Comparison of ENCODE assay signal across 19 cellular contexts in the genomic region with DNA sequence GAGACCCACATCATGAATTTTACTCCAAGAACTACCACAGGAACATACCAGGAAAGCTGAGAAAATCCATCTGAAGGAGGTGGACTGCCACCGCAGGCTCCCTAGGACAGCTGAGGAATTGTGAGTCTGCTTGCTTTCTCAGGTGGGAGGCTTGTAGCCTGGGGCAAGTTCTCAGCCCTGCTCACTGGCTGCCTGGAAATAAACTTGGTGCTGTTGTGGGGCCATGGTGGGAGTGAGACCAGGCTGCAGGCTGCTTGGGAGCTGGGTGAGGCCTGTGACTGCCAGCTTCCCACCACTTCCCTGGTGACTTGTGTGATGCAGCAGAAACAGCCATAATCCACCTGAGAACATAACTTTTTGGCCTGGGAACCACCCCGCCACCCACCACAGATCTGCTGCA.
DNase-seq lines count a peak whose midpoint lies in the region; ATAC-seq and TF ChIP-seq lines count a peak whose summit lies in the region.
"Had no signal": no experiment of that assay in that cellular context is flagged by ENCODE, and none has a peak within 500 bp of the region (broad histone marks: within the 10 kb centered on the region; RNA-seq: fewer than 3 reads in every experiment).

No MANE protein-coding gene starts in this region.

- peak overlapping the region; percentile 33; the same call in 1 of the 2 replicates for H3K4me2 ChIP-seq in BLaER1
- no peak overlapping the region for H3K4me2 ChIP-seq in mesendoderm (ENCODE audit: low read length)
- H3K4me2 ChIP-seq: A549 had no signal

- H3K4me3 ChIP-seq in BLaER1 (no peak overlapping the region), esophagus muscularis mucosa (no peak overlapping the region), mesendoderm (ENCODE audit: low read length) (no peak overlapping the region)
- H3K4me3 ChIP-seq: A549 had no signal

- no peak for TF ChIP-seq EP300 in esophagus muscularis mucosa (IDR thresholded peaks at IDR 0.05)

- no peak overlapping the region for H4K8ac ChIP-seq in mesendoderm (ENCODE audit: low read depth, low read length)

- no peak overlapping the region for H3K56ac ChIP-seq in mesendoderm (ENCODE audit: low read length)

- H3K27ac Mint-ChIP-seq in naive thymus-derived CD8-positive, alpha-beta T cell = no peak overlapping the region
- H3K27ac Mint-ChIP-seq: B cell; CD14-positive monocyte; CD4-positive, CD25-positive, alpha-beta regulatory T cell; CD8-positive, alpha-beta T cell had no signal

- no peak overlapping the region for H3K18ac ChIP-seq in mesendoderm (ENCODE audit: low read length)

- H3K36me3 ChIP-seq in BLaER1 (no peaks in the 10 kb centered on the region), esophagus muscularis mucosa (no peaks in the 10 kb centered on the region), mesendoderm (ENCODE audit: control insufficient read depth, insufficient read depth, low read length) (no peaks in the 10 kb centered on the region)

- H3K79me2 ChIP-seq in mesendoderm (ENCODE audit: control insufficient read depth, insufficient read depth, low read length) = no peaks in the 10 kb centered on the region

- no peaks in the 10 kb centered on the region for H4K20me1 ChIP-seq in BLaER1

- TF ChIP-seq POLR2A in esophagus muscularis mucosa (IDR thresholded peaks at IDR 0.05; ENCODE audit: low read depth) = no peak

- no peak overlapping the region for H2AK5ac ChIP-seq in mesendoderm (ENCODE audit: low read length)

- H3K4me3 Mint-ChIP-seq in naive thymus-derived CD8-positive, alpha-beta T cell = no peak overlapping the region
- H3K4me3 Mint-ChIP-seq: B cell; CD14-positive monocyte; CD4-positive, CD25-positive, alpha-beta regulatory T cell; CD8-positive, alpha-beta T cell had no signal

- no peaks in the 10 kb centered on the region for H3K79me1 ChIP-seq in mesendoderm (ENCODE audit: low read length)

- H3K27me3 ChIP-seq in BLaER1 = no peaks in the 10 kb centered on the region
- H3K27me3 ChIP-seq in esophagus muscularis mucosa = no peaks in the 10 kb centered on the region
- no peaks in the 10 kb centered on the region for H3K27me3 ChIP-seq in mesendoderm (ENCODE audit: insufficient read depth, low read length, poor library complexity)

- H3K9me3 Mint-ChIP-seq in naive thymus-derived CD8-positive, alpha-beta T cell = peaks cover 0 to 3% (median 0%) of the 10 kb centered on the region in 9 donors
- H3K9me3 Mint-ChIP-seq: CD8-positive, alpha-beta T cell had no signal

- H2BK5ac ChIP-seq in mesendoderm (ENCODE audit: low read length) = no peak overlapping the region

- TF ChIP-seq CTCF in esophagus muscularis mucosa (IDR thresholded peaks at IDR 0.05) = no peak

- H3K9me3 ChIP-seq in BLaER1 (no peaks in the 10 kb centered on the region), esophagus muscularis mucosa (no peaks in the 10 kb centered on the region)
- H3K9me3 ChIP-seq: A549, Caco-2 had no signal

- H3K27ac ChIP-seq in BLaER1 (no peak overlapping the region), esophagus muscularis mucosa (replicated peaks in 1 of 4) (no peak overlapping the region), mesendoderm (ENCODE audit: low read depth, low read length) (no peak overlapping the region)
- H3K27ac ChIP-seq: 22Rv1, A549 had no signal

- no peak overlapping the region for H3K9ac ChIP-seq in BLaER1
- H3K9ac ChIP-seq in mesendoderm (ENCODE audit: low read length) = no peak overlapping the region

- DNase-seq in esophagus muscularis mucosa (ENCODE audit: extremely low spot score) = peak; percentile 62
- DNase-seq in mesendoderm = peak; percentile 3
- DNase-seq in NAMALWA (ENCODE audit: low spot score) = no peak
- DNase-seq in naive thymus-derived CD8-positive, alpha-beta T cell = no peak
- DNase-seq: AML-193; C1 segment of cervical spinal cord; Caco-2; Calu3; CD4-positive, CD25-positive, alpha-beta regulatory T cell; CD8-positive, alpha-beta T cell; DND-41; EL; GF-D8 had no signal

- H2BK120ac ChIP-seq in mesendoderm (ENCODE audit: low read depth, low read length) = no peak overlapping the region

- 100% methylated on average over 1 of the region's 2 CpGs for WGBS in esophagus muscularis mucosa
- WGBS in mesendoderm (ENCODE audit: extremely low coverage, insufficient coverage, low lambda C conversion rate) = no CpG with 5 or more reads among the region's 2 CpGs

- peaks cover 0 to 1% (median 0%) of the 10 kb centered on the region in 3 donors for H3K36me3 Mint-ChIP-seq in naive thymus-derived CD8-positive, alpha-beta T cell
- H3K36me3 Mint-ChIP-seq: CD14-positive monocyte; CD4-positive, CD25-positive, alpha-beta regulatory T cell; CD8-positive, alpha-beta T cell had no signal

- H3K4me1 ChIP-seq in BLaER1 = peaks cover 10% of the 10 kb centered on the region
- no peaks in the 10 kb centered on the region for H3K4me1 ChIP-seq in esophagus muscularis mucosa
- no peaks in the 10 kb centered on the region for H3K4me1 ChIP-seq in mesendoderm (ENCODE audit: control insufficient read depth, low read depth, low read length)
- H3K4me1 ChIP-seq: A549, Caco-2 had no signal

- no peak overlapping the region for H3K23ac ChIP-seq in mesendoderm (ENCODE audit: low read length)

- no peaks in the 10 kb centered on the region for H3K4me1 Mint-ChIP-seq in naive thymus-derived CD8-positive, alpha-beta T cell
- H3K4me1 Mint-ChIP-seq: B cell; CD14-positive monocyte; CD4-positive, CD25-positive, alpha-beta regulatory T cell had no signal

- intact Hi-C loops in esophagus muscularis mucosa (cut with DNase I) = no loop called here

- H2BK15ac ChIP-seq in mesendoderm (replicated peaks; ENCODE audit: low read depth) = no peak overlapping the region

- POLR2A ChIA-PET in naive thymus-derived CD8-positive, alpha-beta T cell (lab: Charles Lee) = no interaction called here

- peaks cover 10 to 23% (median 19%) of the 10 kb centered on the region in 5 donors for H3K27me3 Mint-ChIP-seq in naive thymus-derived CD8-positive, alpha-beta T cell
- H3K27me3 Mint-ChIP-seq: CD4-positive, CD25-positive, alpha-beta regulatory T cell had no signal

- H4K5ac ChIP-seq in mesendoderm (ENCODE audit: low read length) = no peak overlapping the region

- no peak overlapping the region for H3K4ac ChIP-seq in mesendoderm (ENCODE audit: low read depth, low read length)

- no peak for ATAC-seq in naive thymus-derived CD8-positive, alpha-beta T cell
- ATAC-seq in HG03571 (IDR thresholded peaks at IDR 0.05; ENCODE audit: unreplicated experiment) = no peak
- ATAC-seq: A549; CD8-positive, alpha-beta T cell had no signal

Comparison
In these comparisons a context has a peak if more than half of its experiments do, and no peak if none do; other contexts are left out.
1. DNase-seq: peak in esophagus muscularis mucosa (single experiment) and mesendoderm (single experiment); none in NAMALWA (single experiment) and naive thymus-derived CD8-positive, alpha-beta T cell (0 of 10).